ENCODE assay signal across 15 cellular contexts in genomic region chr10:15472431-15473400, GRCh38.
DNase-seq lines count a peak whose midpoint lies in the region; ATAC-seq, FAIRE-seq and TF ChIP-seq lines count a peak whose summit lies in the region.
"Had no signal": no experiment of that assay in that cellular context is flagged by ENCODE, and none has a peak within 500 bp of the region (broad histone marks: within the 10 kb centered on the region; RNA-seq: fewer than 3 reads in every experiment).

No MANE protein-coding gene starts in this region.

- FAIRE-seq in H1 (lab: Jason Lieb, UNC) (peak; percentile 79), small intestine (lab: Jason Lieb, UNC) (no peak)

- POLR2A ChIA-PET in H1 (lab: Charles Lee; ENCODE audit: partially characterized antibody) = no interaction called here

- H3K27ac Mint-ChIP-seq in natural killer cell treated with Interleukin-12 subunit alpha and Interleukin-12 subunit beta and Interleukin-15 and Interleukin-18, amount 100 ng/mL, for 72 hours = no peak overlapping the region
- H3K27ac Mint-ChIP-seq: B cell, natural killer cell had no signal

- no peak for TF ChIP-seq EP300 in H1 (IDR thresholded peaks at IDR 0.05; ENCODE audit: borderline replicate concordance in 1 of 2, low read depth in 2 of 2, low read length in 2 of 2)

- H2AK5ac ChIP-seq in H1 (ENCODE audit: low read depth, low read length) = no peak overlapping the region

- no peak overlapping the region for H3K23ac ChIP-seq in H1 (ENCODE audit: insufficient read length)

- H3K56ac ChIP-seq in H1 (replicated peaks; ENCODE audit: insufficient read length, low read depth, low read length) = no peak overlapping the region

- H3K23me2 ChIP-seq in H1 (ENCODE audit: low read depth, low read length) = no peaks in the 10 kb centered on the region; the same call in 1 of the 2 replicates

- peaks cover 0 to 5% of the 10 kb centered on the region in 2 experiments for H4K20me1 ChIP-seq in H1 (replicated peaks in 1 of 2; ENCODE audit: control insufficient read depth in 1 of 2, insufficient read depth in 2 of 2, low read length in 2 of 2)

- H3K27ac ChIP-seq in H1 (ENCODE audit: low read depth, low read length) = no peak overlapping the region
- peak overlapping the region; percentile 25 for H3K27ac ChIP-seq in mesodermal cell (ENCODE audit: low read depth, low read length, severe bottlenecking)
- no peak overlapping the region for H3K27ac ChIP-seq in small intestine (ENCODE audit: low read depth in 1 of 2, low read length in 1 of 2)

- peaks cover 0 to 15% (median under 1%) of the 10 kb centered on the region in 4 experiments; a peak in 5 of 7 replicates for H3K4me1 ChIP-seq in H1 (replicated peaks in 1 of 4; ENCODE audit: control insufficient read depth in 3 of 4, insufficient read depth in 4 of 4, low read length in 3 of 4)
- H3K4me1 ChIP-seq in mesodermal cell (ENCODE audit: control insufficient read depth, insufficient read depth, low read length, poor library complexity, severe bottlenecking) = peaks cover 25% of the 10 kb centered on the region
- H3K4me1 ChIP-seq in small intestine (ENCODE audit: control insufficient read depth in 2 of 2, insufficient read depth in 1 of 2, low read depth in 1 of 2, low read length in 1 of 2) = no peaks in the 10 kb centered on the region

- no peak overlapping the region for H3K4me3 Mint-ChIP-seq in natural killer cell treated with Interleukin-12 subunit alpha and Interleukin-12 subunit beta and Interleukin-15 and Interleukin-18, amount 100 ng/mL, for 72 hours
- H3K4me3 Mint-ChIP-seq: B cell, natural killer cell had no signal

- no peaks in the 10 kb centered on the region; the same call in 1 of the 2 replicates for H3K79me1 ChIP-seq in H1 (ENCODE audit: low read depth, low read length)

- no peaks in the 10 kb centered on the region for H3K79me2 ChIP-seq in H1 (ENCODE audit: control insufficient read depth in 1 of 2, insufficient read depth in 2 of 2, low read length in 2 of 2)

- no peak overlapping the region for H2BK120ac ChIP-seq in H1 (replicated peaks; ENCODE audit: low read depth, low read length)

- H3K27me3 ChIP-seq in H1 (replicated peaks in 1 of 4; ENCODE audit: control insufficient read depth in 3 of 4, extremely low read depth in 1 of 4, insufficient read depth in 3 of 4, low read length in 3 of 4) = peaks cover 37 to 87% (median 81%) of the 10 kb centered on the region in 4 experiments
- H3K27me3 ChIP-seq in small intestine (ENCODE audit: control insufficient read depth in 2 of 2, insufficient read depth in 2 of 2, low read length in 2 of 2) = peaks cover 0 to 2% of the 10 kb centered on the region in 2 donors

- no peak for TF ChIP-seq RAD21 in H1 (IDR thresholded peaks at IDR 0.05 in 1 of 2, conservative IDR thresholded peaks at IDR 0.05 in 1 of 2; ENCODE audit: low read depth in 2 of 2, low read length in 2 of 2)

- peak; percentile 46 for DNase-seq in AG09309 (ENCODE audit: low read depth)
- peak; percentile 39 for DNase-seq in LHCN-M2 (ENCODE audit: low read depth)
- peak; percentile 49 to 58 for DNase-seq in H1 (ENCODE audit: low read depth in 1 of 2, low spot score in 2 of 2)
- DNase-seq in COLO668 (lab: John Stamatoyannopoulos, UW; ENCODE audit: unreplicated experiment) = no peak
- no peak for DNase-seq in natural killer cell treated with Interleukin-12 subunit alpha and Interleukin-12 subunit beta and Interleukin-15 and Interleukin-18, amount 100 ng/mL, for 72 hours (ENCODE audit: low spot score)
- no peak for DNase-seq in small intestine
- DNase-seq: activated effector memory CD4-positive, alpha-beta T cell treated with anti-CD3 and anti-CD28 coated beads, Interleukin-2, amount 50 U/mL, for 16 hours; dorsolateral prefrontal cortex; Kasumi-1; natural killer cell; NCI-H345; stimulated activated naive CD4-positive, alpha-beta T cell treated with Interleukin-2 at 50 U/mL for 16 hours had no signal

- TF ChIP-seq CTCF in AG09309 (IDR thresholded peaks at IDR 0.05; ENCODE audit: control insufficient read depth, insufficient read depth, low read depth, low read length, missing control alignments) = no peak
- no peak for TF ChIP-seq CTCF in H1 (IDR thresholded peaks at IDR 0.05; ENCODE audit: control extremely low read depth in 1 of 3, insufficient read depth in 1 of 3, low read depth in 1 of 3, low read length in 3 of 3)

- no peaks in the 10 kb centered on the region; a peak in 1 of 8 replicates for H3K36me3 ChIP-seq in H1 (ENCODE audit: control insufficient read depth in 2 of 4, insufficient read depth in 4 of 4, low read length in 3 of 4)
- H3K36me3 ChIP-seq in mesodermal cell (ENCODE audit: control insufficient read depth, insufficient read depth, low read length) = no peaks in the 10 kb centered on the region
- H3K36me3 ChIP-seq in small intestine (ENCODE audit: control insufficient read depth in 2 of 2, insufficient read depth in 2 of 2, low read length in 2 of 2) = no peaks in the 10 kb centered on the region

- no peak overlapping the region for H2BK12ac ChIP-seq in H1 (ENCODE audit: low read depth, low read length)

- peak overlapping the region; percentile 44; a peak in 2 of 4 replicates for H3K4me2 ChIP-seq in H1 (ENCODE audit: insufficient read depth in 1 of 2, low read depth in 2 of 2, low read length in 2 of 2)

- H3K4me3 ChIP-seq in AG09309 (ENCODE audit: control insufficient read depth, low read depth, low read length) = no peak overlapping the region
- H3K4me3 ChIP-seq in H1 (ENCODE audit: extremely low read depth in 1 of 4, insufficient read depth in 2 of 4, low read depth in 3 of 4, low read length in 4 of 4) = peak overlapping the region in 1 of 4 experiments; percentile 18; a peak in 1 of 8 replicates
- no peak overlapping the region for H3K4me3 ChIP-seq in mesodermal cell (ENCODE audit: extremely low read depth, insufficient read depth, low read length, poor library complexity, severe bottlenecking)
- no peak overlapping the region for H3K4me3 ChIP-seq in small intestine (ENCODE audit: low read depth in 1 of 2, low read length in 2 of 2)
- H3K4me3 ChIP-seq: dorsolateral prefrontal cortex had no signal

- H3K4me1 Mint-ChIP-seq in natural killer cell treated with Interleukin-12 subunit alpha and Interleukin-12 subunit beta and Interleukin-15 and Interleukin-18, amount 100 ng/mL, for 72 hours (ENCODE audit: low read depth in 2 of 2) = no peaks in the 10 kb centered on the region
- H3K4me1 Mint-ChIP-seq: B cell, natural killer cell had no signal

- ATAC-seq in GM21390 (IDR thresholded peaks at IDR 0.05; ENCODE audit: unreplicated experiment) = no peak
- ATAC-seq in natural killer cell treated with Interleukin-12 subunit alpha and Interleukin-12 subunit beta and Interleukin-15 and Interleukin-18, amount 100 ng/mL, for 72 hours = no peak
- ATAC-seq: natural killer cell had no signal

- H3K36me3 Mint-ChIP-seq in natural killer cell treated with Interleukin-12 subunit alpha and Interleukin-12 subunit beta and Interleukin-15 and Interleukin-18, amount 100 ng/mL, for 72 hours = no peaks in the 10 kb centered on the region
- H3K36me3 Mint-ChIP-seq: natural killer cell had no signal

- H3K18ac ChIP-seq in H1 (ENCODE audit: extremely low read depth, low read length) = no peak overlapping the region

- peaks cover 19 to 30% of the 10 kb centered on the region in 2 donors for H3K27me3 Mint-ChIP-seq in natural killer cell treated with Interleukin-12 subunit alpha and Interleukin-12 subunit beta and Interleukin-15 and Interleukin-18, amount 100 ng/mL, for 72 hours

- H2BK5ac ChIP-seq in H1 (ENCODE audit: low read depth, low read length) = no peak overlapping the region

- no peak overlapping the region; a peak in 1 of 7 replicates for H3K9ac ChIP-seq in H1 (replicated peaks in 1 of 4; ENCODE audit: extremely low read depth in 1 of 4, low read depth in 3 of 4, low read length in 3 of 4)

- no peak overlapping the region for H4K5ac ChIP-seq in H1 (ENCODE audit: insufficient read length, low read depth, low read length)

- H2BK20ac ChIP-seq in H1 (ENCODE audit: low read length) = no peak overlapping the region

- no peaks in the 10 kb centered on the region for H3K9me3 Mint-ChIP-seq in natural killer cell treated with Interleukin-12 subunit alpha and Interleukin-12 subunit beta and Interleukin-15 and Interleukin-18, amount 100 ng/mL, for 72 hours
- H3K9me3 Mint-ChIP-seq: natural killer cell had no signal

- H4K91ac ChIP-seq in H1 (replicated peaks; ENCODE audit: insufficient read length, low read length) = no peak overlapping the region

- no peak overlapping the region for H3K14ac ChIP-seq in H1 (ENCODE audit: insufficient read length)

- H3K4ac ChIP-seq in H1 (replicated peaks; ENCODE audit: insufficient read length, low read depth, low read length) = no peak overlapping the region

- no peak overlapping the region for H2BK15ac ChIP-seq in H1 (ENCODE audit: low read length)

- no peak overlapping the region for H2AFZ ChIP-seq in H1 (ENCODE audit: low read length)

- peaks cover 0 to 2% of the 10 kb centered on the region in 2 experiments; a peak in 2 of 4 replicates for H3K9me3 ChIP-seq in H1 (ENCODE audit: insufficient read depth in 2 of 2, low read depth in 1 of 2, low read length in 1 of 2)
- peaks cover 5% of the 10 kb centered on the region for H3K9me3 ChIP-seq in mesodermal cell (ENCODE audit: control insufficient read depth, low read length)
- H3K9me3 ChIP-seq in small intestine (ENCODE audit: control insufficient read depth, low read depth) = no peaks in the 10 kb centered on the region

- 35% methylated on average over 16 of the region's 16 CpGs; no CpG with 5 or more reads in 1 of the 2 experiments for WGBS in H1 (ENCODE audit: extremely low coverage in 1 of 2, insufficient coverage in 1 of 2, insufficient read length in 1 of 2, insufficient replicate concordance in 2 of 2, low coverage in 1 of 2, low lambda C conversion rate in 2 of 2, missing lambda C conversion rate in 1 of 2), 2 experiments
- WGBS in mesodermal cell (ENCODE audit: insufficient coverage in 2 of 2), 2 experiments = 42 to 55% methylated on average over 9 to 13 of the region's 16 CpGs
- 50 to 57% (median 52%) methylated on average over 16 of the region's 16 CpGs for WGBS in small intestine, 3 donors

- no peak for TF ChIP-seq POLR2A in H1 (IDR thresholded peaks at IDR 0.05; ENCODE audit: control extremely low read depth in 1 of 2, low read depth in 2 of 2, low read length in 2 of 2)

- CTCF ChIA-PET in H1 (lab: Charles Lee; ENCODE audit: partially characterized antibody) = no interaction called here

- no peak overlapping the region for H4K8ac ChIP-seq in H1 (ENCODE audit: extremely low read depth, insufficient read depth, low read length)

TF ChIP-seq in H1, 55 proteins besides CTCF, POLR2A, EP300 and RAD21:
- TF ChIP-seq TCF12 (IDR thresholded peaks at IDR 0.05; ENCODE audit: low read depth, low read length) (no peak), YY1 (IDR thresholded peaks at IDR 0.05; ENCODE audit: low read depth, low read length) (0 out of 2 replicates have a peak, but pooled peaks have one; percentile 33), EGR1 (IDR thresholded peaks at IDR 0.05; ENCODE audit: borderline replicate concordance, low read depth, low read length) (0 out of 2 replicates have a peak, but pooled peaks have one; percentile 3), SP2 (IDR thresholded peaks at IDR 0.05; ENCODE audit: low read length) (no peak)

Comparison
In these comparisons a context has a peak if more than half of its experiments do, and no peak if none do; other contexts are left out.
1. DNase-seq: peak in AG09309 (single experiment), LHCN-M2 (single experiment) and H1 (2 of 2); none in COLO668 (single experiment), natural killer cell treated with Interleukin-12 subunit alpha and Interleukin-12 subunit beta and Interleukin-15 and Interleukin-18, amount 100 ng/mL, for 72 hours (single experiment) and small intestine (single experiment).